Comparison of ENCODE assay signal across 11 cellular contexts in genomic region chr20:1813101-1813529, GRCh38.
DNase-seq lines count a peak whose midpoint lies in the region; ATAC-seq, FAIRE-seq and TF ChIP-seq lines count a peak whose summit lies in the region.
"Had no signal": no experiment of that assay in that cellular context is flagged by ENCODE, and none has a peak within 500 bp of the region (broad histone marks: within the 10 kb centered on the region; RNA-seq: fewer than 3 reads in every experiment).

No MANE protein-coding gene starts in this region.

- H3K4me3 Mint-ChIP-seq in natural killer cell, result no peak overlapping the region
- no peak overlapping the region for H3K4me3 Mint-ChIP-seq in activated T-helper 1 cell treated with anti-CD3 and anti-CD28 coated beads, Interleukin-12 subunit alpha, Interleukin-12 subunit beta, Interleukin-2, Interleukin-4 antibody, amounts not matched to agents 30 ng/mL and 10 ng/mL and 1 ng/mL, durations not matched to agents 14 hours and 24 hours and 36 hours

- no peaks in the 10 kb centered on the region for H4K20me1 ChIP-seq in keratinocyte (ENCODE audit: control insufficient read depth, extremely low read depth, insufficient read depth, low read length)

- no peak overlapping the region for H3K27ac ChIP-seq in HEK293 (ENCODE audit: extremely low read depth, low read depth, low read length)
- peak overlapping the region; percentile 95 to 96 for H3K27ac ChIP-seq in breast epithelium
- no peak overlapping the region for H3K27ac ChIP-seq in keratinocyte (ENCODE audit: control insufficient read depth, insufficient read depth, low read length)
- H3K27ac ChIP-seq: colonic mucosa, parathyroid adenoma had no signal

- DNase-seq in breast epithelium (ENCODE audit: low spot score in 2 of 2) (no peak), keratinocyte (ENCODE audit: low read depth, low spot score) (no peak), stromal cell of bone marrow (ENCODE audit: low read depth) (peak; percentile 87), DMS53 treated with DMSO at 0.1 percent for 48 hours (lab: John Stamatoyannopoulos, UW; ENCODE audit: unreplicated experiment) (no peak), natural killer cell (no peak)
- DNase-seq in activated T-helper 1 cell treated with anti-CD3 and anti-CD28 coated beads, Interleukin-12 subunit alpha, Interleukin-12 subunit beta, Interleukin-2, Interleukin-4 antibody, amounts not matched to agents 30 ng/mL and 10 ng/mL and 1 ng/mL, durations not matched to agents 14 hours and 24 hours and 36 hours (ENCODE audit: low spot score), result no peak
- DNase-seq: colonic mucosa, NCI-H1930 had no signal

- no peaks in the 10 kb centered on the region for H3K9me1 ChIP-seq in keratinocyte (ENCODE audit: control insufficient read depth, extremely low read depth, insufficient read depth, low read length)

- H3K36me3 ChIP-seq in HEK293 (ENCODE audit: control insufficient read depth in 2 of 2, insufficient read depth in 1 of 2, low read length in 2 of 2) (no peaks in the 10 kb centered on the region), breast epithelium (no peaks in the 10 kb centered on the region), keratinocyte (ENCODE audit: control insufficient read depth in 2 of 2, extremely low read depth in 1 of 2, insufficient read depth in 2 of 2, low read length in 2 of 2) (no peaks in the 10 kb centered on the region)
- H3K36me3 ChIP-seq: colonic mucosa had no signal

- POLR2A ChIA-PET in HEK293 (lab: Yijun Ruan, JAX), result no interaction called here

- H3K4me1 Mint-ChIP-seq in natural killer cell, result no peaks in the 10 kb centered on the region
- no peaks in the 10 kb centered on the region for H3K4me1 Mint-ChIP-seq in activated T-helper 1 cell treated with anti-CD3 and anti-CD28 coated beads, Interleukin-12 subunit alpha, Interleukin-12 subunit beta, Interleukin-2, Interleukin-4 antibody, amounts not matched to agents 30 ng/mL and 10 ng/mL and 1 ng/mL, durations not matched to agents 14 hours and 24 hours and 36 hours (ENCODE audit: low read depth)

- H3K36me3 Mint-ChIP-seq in natural killer cell, result no peaks in the 10 kb centered on the region
- no peaks in the 10 kb centered on the region for H3K36me3 Mint-ChIP-seq in activated T-helper 1 cell treated with anti-CD3 and anti-CD28 coated beads, Interleukin-12 subunit alpha, Interleukin-12 subunit beta, Interleukin-2, Interleukin-4 antibody, amounts not matched to agents 30 ng/mL and 10 ng/mL and 1 ng/mL, durations not matched to agents 14 hours and 24 hours and 36 hours (ENCODE audit: low read depth)

- no peaks in the 10 kb centered on the region for H3K79me2 ChIP-seq in keratinocyte (ENCODE audit: control insufficient read depth, insufficient read depth, low read length)
- H3K79me2 ChIP-seq: parathyroid adenoma had no signal

- H3K27ac Mint-ChIP-seq in natural killer cell, result no peak overlapping the region
- no peak overlapping the region for H3K27ac Mint-ChIP-seq in activated T-helper 1 cell treated with anti-CD3 and anti-CD28 coated beads, Interleukin-12 subunit alpha, Interleukin-12 subunit beta, Interleukin-2, Interleukin-4 antibody, amounts not matched to agents 30 ng/mL and 10 ng/mL and 1 ng/mL, durations not matched to agents 14 hours and 24 hours and 36 hours

- no peaks in the 10 kb centered on the region for H3K9me3 ChIP-seq in HEK293 (ENCODE audit: control insufficient read depth, insufficient read depth, low read depth, low read length)
- no peaks in the 10 kb centered on the region for H3K9me3 ChIP-seq in breast epithelium
- H3K9me3 ChIP-seq in keratinocyte (ENCODE audit: control insufficient read depth, low read depth, low read length), result no peaks in the 10 kb centered on the region
- H3K9me3 ChIP-seq: colonic mucosa had no signal

- H3K9ac ChIP-seq in keratinocyte (ENCODE audit: control insufficient read depth, extremely low read depth, insufficient read depth, low read length), result no peak overlapping the region
- H3K9ac ChIP-seq: parathyroid adenoma had no signal

- intact Hi-C loops in breast epithelium (cut with DNase I; ENCODE audit: low total_unique reads) (loop anchor here (5.0 kb wide), 1 partner anchor 84 kb away; the partner anchor contains the start of gene SIRPA), natural killer cell (cut with micrococcal nuclease) (no loop called here)
- intact Hi-C loops in activated T-helper 1 cell treated with anti-CD3 and anti-CD28 coated beads, Interleukin-12 subunit alpha, Interleukin-12 subunit beta, Interleukin-2, Interleukin-4 antibody, amounts not matched to agents 30 ng/mL and 10 ng/mL and 1 ng/mL, durations not matched to agents 14 hours and 24 hours and 36 hours (cut with micrococcal nuclease), result no loop called here

- H3K4me3 ChIP-seq in HEK293 (ENCODE audit: low read depth, low read length), result no peak overlapping the region
- no peak overlapping the region for H3K4me3 ChIP-seq in breast epithelium
- no peak overlapping the region for H3K4me3 ChIP-seq in keratinocyte (ENCODE audit: control insufficient read depth in 2 of 3, extremely low read depth in 1 of 3, insufficient read depth in 2 of 3, low read depth in 1 of 3, low read length in 3 of 3)
- H3K4me3 ChIP-seq: colonic mucosa had no signal

- ATAC-seq in natural killer cell (no peak), GM21576 (IDR thresholded peaks at IDR 0.05; ENCODE audit: unreplicated experiment) (no peak)

- dilution Hi-C loops in keratinocyte (cut with MboI; ENCODE audit: extremely low pct_ligation_motif_present, low sequenced_read_pairs), result no loop called here

- no peak for TF ChIP-seq POLR2A in breast epithelium (IDR thresholded peaks at IDR 0.05)

- CTCF ChIA-PET in HEK293 (lab: Yijun Ruan, JAX), result interaction anchor here (2.2 to 3.1 kb wide), 2 partner anchors 11 to 36 kb away, joined by 6 to 16 read pairs; no protein-coding TSS in a partner anchor

- FAIRE-seq in keratinocyte (lab: Jason Lieb, UNC), result peak; percentile 34

- TF ChIP-seq CTCF in HEK293 (tag by site-specific recombination; IDR thresholded peaks at IDR 0.05), result no peak
- no peak for TF ChIP-seq CTCF in breast epithelium (IDR thresholded peaks at IDR 0.05)
- TF ChIP-seq CTCF in keratinocyte (optimal IDR thresholded peaks at IDR 0.05 in 1 of 3, IDR thresholded peaks at IDR 0.05 in 1 of 3, conservative IDR thresholded peaks at IDR 0.05 in 1 of 3; ENCODE audit: extremely low read depth in 1 of 3, insufficient read depth in 2 of 3, low read length in 3 of 3), result no peak
- no peak for TF ChIP-seq CTCF in natural killer cell (IDR thresholded peaks at IDR 0.05)

- peaks cover 5% of the 10 kb centered on the region; the same call in 1 of the 2 replicates for H3K4me1 ChIP-seq in HEK293 (ENCODE audit: control insufficient read depth, insufficient read depth, low read length)
- peaks cover 22 to 38% of the 10 kb centered on the region in 2 donors for H3K4me1 ChIP-seq in breast epithelium
- peaks cover 74% of the 10 kb centered on the region for H3K4me1 ChIP-seq in keratinocyte (ENCODE audit: control insufficient read depth, extremely low read depth, insufficient read depth, low read length)
- H3K4me1 ChIP-seq: colonic mucosa had no signal

- no peaks in the 10 kb centered on the region for H3K9me3 Mint-ChIP-seq in natural killer cell
- no peaks in the 10 kb centered on the region for H3K9me3 Mint-ChIP-seq in activated T-helper 1 cell treated with anti-CD3 and anti-CD28 coated beads, Interleukin-12 subunit alpha, Interleukin-12 subunit beta, Interleukin-2, Interleukin-4 antibody, amounts not matched to agents 30 ng/mL and 10 ng/mL and 1 ng/mL, durations not matched to agents 14 hours and 24 hours and 36 hours

- no peak overlapping the region for H3K4me2 ChIP-seq in keratinocyte (ENCODE audit: control insufficient read depth, extremely low read depth, insufficient read depth, low read depth, low read length)

- peaks cover 33% of the 10 kb centered on the region in 2 donors for H3K27me3 Mint-ChIP-seq in natural killer cell (ENCODE audit: low read depth in 2 of 2)
- peaks cover 28% of the 10 kb centered on the region for H3K27me3 Mint-ChIP-seq in activated T-helper 1 cell treated with anti-CD3 and anti-CD28 coated beads, Interleukin-12 subunit alpha, Interleukin-12 subunit beta, Interleukin-2, Interleukin-4 antibody, amounts not matched to agents 30 ng/mL and 10 ng/mL and 1 ng/mL, durations not matched to agents 14 hours and 24 hours and 36 hours (ENCODE audit: insufficient read depth)

- no peak overlapping the region for H2AFZ ChIP-seq in keratinocyte (ENCODE audit: control insufficient read depth, low read length)
- H2AFZ ChIP-seq: parathyroid adenoma had no signal

- no peaks in the 10 kb centered on the region for H3K27me3 ChIP-seq in breast epithelium
- H3K27me3 ChIP-seq in keratinocyte (ENCODE audit: control insufficient read depth, extremely low read depth, insufficient read depth, low read length), result no peaks in the 10 kb centered on the region
- H3K27me3 ChIP-seq: colonic mucosa had no signal

TF ChIP-seq in HEK293, 187 proteins besides CTCF, POLR2A, EP300 and RAD21 (continues in another document):
- TF ChIP-seq ZFP37 (tag by site-specific recombination; IDR thresholded peaks at IDR 0.05) (no peak), KLF1 (tag by site-specific recombination; IDR thresholded peaks at IDR 0.05) (no peak), ZNF677 (tag by site-specific recombination; IDR thresholded peaks at IDR 0.05) (no peak), ZNF391 (tag by site-specific recombination; IDR thresholded peaks at IDR 0.05; ENCODE audit: borderline replicate concordance, low read depth) (no peak), ZSCAN30 (tag by site-specific recombination; IDR thresholded peaks at IDR 0.05) (no peak)
- TF ChIP-seq, protein P1, sequence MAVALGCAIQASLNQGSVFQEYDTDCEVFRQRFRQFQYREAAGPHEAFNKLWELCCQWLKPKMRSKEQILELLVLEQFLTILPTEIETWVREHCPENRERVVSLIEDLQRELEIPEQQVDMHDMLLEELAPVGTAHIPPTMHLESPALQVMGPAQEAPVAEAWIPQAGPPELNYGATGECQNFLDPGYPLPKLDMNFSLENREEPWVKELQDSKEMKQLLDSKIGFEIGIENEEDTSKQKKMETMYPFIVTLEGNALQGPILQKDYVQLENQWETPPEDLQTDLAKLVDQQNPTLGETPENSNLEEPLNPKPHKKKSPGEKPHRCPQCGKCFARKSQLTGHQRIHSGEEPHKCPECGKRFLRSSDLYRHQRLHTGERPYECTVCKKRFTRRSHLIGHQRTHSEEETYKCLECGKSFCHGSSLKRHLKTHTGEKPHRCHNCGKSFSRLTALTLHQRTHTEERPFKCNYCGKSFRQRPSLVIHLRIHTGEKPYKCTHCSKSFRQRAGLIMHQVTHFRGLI (tag by site-specific recombination; IDR thresholded peaks at IDR 0.05), result no peak
- TF ChIP-seq, protein P2, sequence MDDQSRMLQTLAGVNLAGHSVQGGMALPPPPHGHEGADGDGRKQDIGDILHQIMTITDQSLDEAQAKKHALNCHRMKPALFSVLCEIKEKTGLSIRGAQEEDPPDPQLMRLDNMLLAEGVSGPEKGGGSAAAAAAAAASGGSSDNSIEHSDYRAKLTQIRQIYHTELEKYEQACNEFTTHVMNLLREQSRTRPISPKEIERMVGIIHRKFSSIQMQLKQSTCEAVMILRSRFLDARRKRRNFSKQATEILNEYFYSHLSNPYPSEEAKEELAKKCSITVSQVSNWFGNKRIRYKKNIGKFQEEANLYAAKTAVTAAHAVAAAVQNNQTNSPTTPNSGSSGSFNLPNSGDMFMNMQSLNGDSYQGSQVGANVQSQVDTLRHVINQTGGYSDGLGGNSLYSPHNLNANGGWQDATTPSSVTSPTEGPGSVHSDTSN (CRISPR knock-in tag; IDR thresholded peaks at IDR 0.05), result no peak

Comparison
In these comparisons a context has a peak if more than half of its experiments do, and no peak if none do; other contexts are left out.
1. H3K27ac ChIP-seq: peak in breast epithelium (2 of 2); none in HEK293 (single experiment) and keratinocyte (single experiment).